Comparison of ENCODE assay signal across 1 cellular context in genomic region chr6:141848029-141848890, GRCh38.
A peak's percentile ranks its signal among the peaks of the same experiment; 100 is the strongest.
TF ChIP-seq lines count a peak whose summit lies in the region.

No MANE protein-coding gene starts in this region.

TF ChIP-seq in K562, 482 proteins besides CTCF, POLR2A, EP300 and RAD21 (continued from another document):
- TF ChIP-seq THRA (IDR thresholded peaks at IDR 0.05), result no peak
- no peak for TF ChIP-seq ZNF449 (CRISPR knock-in tag; IDR thresholded peaks at IDR 0.05)
- TF ChIP-seq CLOCK (CRISPR knock-in tag; IDR thresholded peaks at IDR 0.05; ENCODE audit: borderline replicate concordance), result no peak
- no peak for TF ChIP-seq ZBTB1 (CRISPR knock-in tag; IDR thresholded peaks at IDR 0.05; ENCODE audit: borderline replicate concordance, low read depth)
- 0 out of 2 replicates have a peak, but pooled peaks have one; percentile 17 for TF ChIP-seq C11orf30 (IDR thresholded peaks at IDR 0.05; ENCODE audit: low read depth)
- no peak for TF ChIP-seq ZEB2 (IDR thresholded peaks at IDR 0.05)
TF ChIP-seq in K562: peak in this region for 2.
